In genomic region chr3:16190704-16191103, GRCh38 we compare ENCODE assay signal across 31 cellular contexts. TPM values are rescaled to one million over a fixed set of nuclear protein-coding genes. Genes with fewer than 3 reads are reported as not detected.
"Had no signal": no experiment of that assay in that cellular context is flagged by ENCODE, and none has a peak within 500 bp of the region (broad histone marks: within the 10 kb centered on the region; RNA-seq: fewer than 3 reads in every experiment).

No MANE protein-coding gene starts in this region.

- H3K36me3 ChIP-seq: lower lobe of right lung, pancreas, prostate gland, right lobe of liver, thoracic aorta, upper lobe of right lung had no signal

- H3K27me3 ChIP-seq: pancreas, right lobe of liver, stomach, suprapubic skin, tibial artery, upper lobe of right lung had no signal

- H3K27ac ChIP-seq: lower lobe of right lung, pancreas, prostate gland, right lobe of liver, skin epidermis, stomach, suprapubic skin, thoracic aorta, tibial artery, upper lobe of right lung had no signal

- H3K9me3 ChIP-seq: lower lobe of right lung, pancreas, prostate gland, right lobe of liver, stomach, suprapubic skin, thoracic aorta, tibial artery, upper lobe of right lung had no signal

- H3K4me1 ChIP-seq: lower lobe of right lung, pancreas, prostate gland, stomach, suprapubic skin, tibial artery, upper lobe of right lung had no signal

- ATAC-seq: left colon; lower lobe of right lung; naive thymus-derived CD4-positive, alpha-beta T cell; pancreas; right lobe of liver; stimulated activated naive B cell treated with anti-CD40 and anti-IgM and Interleukin-4, amounts not matched to agents 10 μg/mL and 1 μg/mL and 100 μg/mL, for 72 hours; stimulated activated naive CD8-positive, alpha-beta T cell treated with anti-CD3 and anti-CD28 coated beads, Interleukin-15, Interleukin-2, amounts not matched to agents 100 U/mL and 50 U/mL, for 24 hours; upper lobe of right lung had no signal

- DNase-seq: head of caudate nucleus; hippocampal formation; kidney glomerular epithelial cell; left colon; lower lobe of right lung; mammary epithelial cell; mesenchymal stem cell; naive thymus-derived CD4-positive, alpha-beta T cell; nucleus accumbens; pancreas; posterior cingulate gyrus; retina; right lobe of liver; stimulated activated CD4-positive, alpha-beta T cell treated with anti-CD3 and anti-CD28 coated beads, Interleukin-12 subunit alpha, Interleukin-12 subunit beta, amount 100 ng/mL, for 4 hours; stimulated activated CD4-positive, alpha-beta T cell treated with anti-CD3 and anti-CD28 coated beads, Interleukin-15, amount 100 ng/mL, for 24 hours; stimulated activated CD4-positive, alpha-beta T cell treated with anti-CD3 and anti-CD28 coated beads, Interleukin-2, amount 100 ng/mL, for 24 hours; stimulated activated CD4-positive, alpha-beta T cell treated with anti-CD3 and anti-CD28 coated beads, Interleukin-4, amount 100 ng/mL, for 1 hour; stimulated activated naive B cell treated with anti-CD40 and anti-IgM and Interleukin-4, amounts not matched to agents 10 μg/mL and 1 μg/mL and 100 μg/mL, for 72 hours; stimulated activated naive CD8-positive, alpha-beta T cell treated with anti-CD3 and anti-CD28 coated beads, Interleukin-15, Interleukin-2, amounts not matched to agents 100 U/mL and 50 U/mL, for 24 hours; stomach; trophoblast cell; upper lobe of right lung had no signal

- H3K4me3 ChIP-seq: lower lobe of right lung, pancreas, prostate gland, right lobe of liver, skin epidermis, stomach, suprapubic skin, thoracic aorta, tibial artery, upper lobe of right lung had no signal

- FAIRE-seq: keratinocyte, pancreas, urothelium cell line had no signal

RNA-seq across cellular contexts. Expression of gene GALNT15, which starts 16.2 kb away (rescaled TPM):
- total RNA-seq: natural killer cell treated with Interleukin-12 subunit alpha and Interleukin-12 subunit beta and Interleukin-15 and Interleukin-18, amount 100 ng/mL, for 72 hours; neural crest cell had no signal
- polyA plus RNA-seq: keratinocyte; naive thymus-derived CD4-positive, alpha-beta T cell had no signal
